Comparison of ENCODE assay signal across 10 cellular contexts in genomic region chr6:158003910-158004695, GRCh38. TPM values are rescaled to one million over a fixed set of nuclear protein-coding genes. Genes with fewer than 3 reads are reported as not detected.
DNase-seq lines count a peak whose midpoint lies in the region; ATAC-seq and TF ChIP-seq lines count a peak whose summit lies in the region.
"Had no signal": no experiment of that assay in that cellular context is flagged by ENCODE, and none has a peak within 500 bp of the region (broad histone marks: within the 10 kb centered on the region; RNA-seq: fewer than 3 reads in every experiment).

No MANE protein-coding gene starts in this region.

- H3K4me2 ChIP-seq in PC-9 = peak overlapping the region; percentile 53

- H3K27me3 Mint-ChIP-seq in chondrocyte (ENCODE audit: low read depth) (no peaks in the 10 kb centered on the region), mesothelial cell of epicardium (ENCODE audit: low read depth) (no peaks in the 10 kb centered on the region)

- H3K36me3 Mint-ChIP-seq in chondrocyte (ENCODE audit: low read depth) = peaks cover 2% of the 10 kb centered on the region
- peaks cover 12% of the 10 kb centered on the region for H3K36me3 Mint-ChIP-seq in mesothelial cell of epicardium

- TF ChIP-seq CTCF in PC-9 (conservative IDR thresholded peaks at IDR 0.05) (no peak), chondrocyte (IDR thresholded peaks at IDR 0.05) (no peak), mesothelial cell of epicardium (IDR thresholded peaks at IDR 0.05; ENCODE audit: unreplicated experiment) (no peak), tibial artery (IDR thresholded peaks at IDR 0.05) (no peak), omental fat pad (IDR thresholded peaks at IDR 0.05) (no peak)

- H3F3A ChIP-seq in PC-9 (ENCODE audit: insufficient read depth, low read depth) = peaks cover 36% of the 10 kb centered on the region; the same call in 1 of the 2 replicates

- DNase-seq in PC-9 (peak; percentile 20 to 37), chondrocyte (ENCODE audit: low spot score) (no peak), mesothelial cell of epicardium (ENCODE audit: low spot score in 2 of 2, unreplicated experiment in 2 of 2) (no peak), tibial artery (peak in 1 of 2 donors; percentile 56), NCI-H2107 (lab: John Stamatoyannopoulos, UW) (no peak), omental fat pad (ENCODE audit: low spot score) (no peak)
- DNase-seq in activated CD4-positive, alpha-beta T cell treated with anti-CD3 and anti-CD28 coated beads for 1 hour = no peak
- DNase-seq: activated CD4-positive, CD25-positive, alpha-beta regulatory T cell; immature natural killer cell; NCI-H526 treated with DMSO at 0.1 percent for 48 hours had no signal

- peaks cover 69% of the 10 kb centered on the region for H3K79me2 ChIP-seq in PC-9 (ENCODE audit: low read depth)

- H3K27ac ChIP-seq in PC-9 = peak overlapping the region; percentile 68
- H3K27ac ChIP-seq in tibial artery = peak overlapping the region; percentile 76 to 91

- intact Hi-C loops in PC-9 (cut with micrococcal nuclease; ENCODE audit: unreplicated experiment) (loop anchor here (1.0 to 2.0 kb wide), 3 partner anchors 27 to 57 kb away; no protein-coding TSS in a partner anchor), tibial artery (cut with DNase I; ENCODE audit: low total_unique reads) (no loop called here)

- CTCF ChIA-PET in PC-9 (lab: Charles Lee) = interaction anchor here (1.4 kb wide), 1 partner anchor 22 kb away, joined by 4 read pairs; no protein-coding TSS in a partner anchor

- BruUV-seq in PC-9 (replicated peaks; lab: Mats Ljungman, UMichigan) = TSS peak; percentile 83

- H3K27ac Mint-ChIP-seq in chondrocyte (ENCODE audit: unreplicated experiment) (peak overlapping the region; percentile 100), mesothelial cell of epicardium (peak overlapping the region; percentile 96)

- no peak overlapping the region for H3K4me3 ChIP-seq in PC-9
- H3K4me3 ChIP-seq in tibial artery = peak overlapping the region in 1 of 2 donors; percentile 14

- H3K4me1 Mint-ChIP-seq in chondrocyte (ENCODE audit: low read depth) (peaks cover 69% of the 10 kb centered on the region), mesothelial cell of epicardium (peaks cover 69% of the 10 kb centered on the region)

- no peaks in the 10 kb centered on the region for H3K9me3 Mint-ChIP-seq in chondrocyte (ENCODE audit: low read depth)
- H3K9me3 Mint-ChIP-seq in mesothelial cell of epicardium = peaks cover 9% of the 10 kb centered on the region
- H3K9me3 Mint-ChIP-seq: immature natural killer cell had no signal

- H3K36me3 ChIP-seq in PC-9 (ENCODE audit: low read depth) = no peaks in the 10 kb centered on the region
- H3K36me3 ChIP-seq in tibial artery = no peaks in the 10 kb centered on the region

- H3K9me2 ChIP-seq in PC-9 (ENCODE audit: insufficient read depth) = no peaks in the 10 kb centered on the region

- H3K4me3 Mint-ChIP-seq in chondrocyte (ENCODE audit: unreplicated experiment) (peak overlapping the region; percentile 46), mesothelial cell of epicardium (no peak overlapping the region)

- H4K20me1 ChIP-seq in PC-9 (ENCODE audit: insufficient read depth) = no peaks in the 10 kb centered on the region

- no peak for ATAC-seq in omental fat pad (ENCODE audit: low FRiP score)

- no peak overlapping the region for H2AFZ ChIP-seq in PC-9

- POLR2A ChIA-PET in PC-9 (lab: Charles Lee; ENCODE audit: unreplicated experiment) = interaction anchor here (0.6 to 0.7 kb wide), 2 partner anchors 35 to 285 kb away, joined by 3 read pairs; no protein-coding TSS in a partner anchor

- no peaks in the 10 kb centered on the region for H3K9me3 ChIP-seq in PC-9 (ENCODE audit: insufficient read depth, low read depth)
- H3K9me3 ChIP-seq in tibial artery = no peaks in the 10 kb centered on the region

- no peaks in the 10 kb centered on the region for H3K27me3 ChIP-seq in PC-9 (ENCODE audit: insufficient read depth, low read depth)
- H3K27me3 ChIP-seq in tibial artery = no peaks in the 10 kb centered on the region

- H3K4me1 ChIP-seq in PC-9 (replicated peaks; ENCODE audit: insufficient read depth) (peaks cover 44% of the 10 kb centered on the region), tibial artery (peaks cover 0 to 67% (median 44%) of the 10 kb centered on the region in 4 donors)

RNA-seq across cellular contexts. Expression of gene SYNJ2, which starts 22.4 kb away (rescaled TPM):
- total RNA-seq in PC-9 (2021) = 30.3 and 39.4 TPM in 2 replicates
- 29.2 to 54.5 TPM (median 53.1 TPM) in 3 replicates for total RNA-seq in chondrocyte
- total RNA-seq in mesothelial cell of epicardium = 39.6 to 42.7 TPM (median 41.0 TPM) in 3 replicates
- total RNA-seq in omental fat pad = 10 to 100 TPM in 1 of 4 donors, 1 to 10 TPM in 3; 2.3 to 27.6 (median 6.4) TPM

Comparison
In these comparisons a context has a peak if more than half of its experiments do, and no peak if none do; other contexts are left out.
1. DNase-seq: peak in PC-9 (2 of 2); none in chondrocyte (single experiment), mesothelial cell of epicardium (0 of 2), activated CD4-positive, alpha-beta T cell treated with anti-CD3 and anti-CD28 coated beads for 1 hour (single experiment), NCI-H2107 (single experiment) and omental fat pad (single experiment).